1 cellular context compared by ENCODE assay signal in genomic region chrX:19343085-19343461, GRCh38.
TF ChIP-seq lines count a peak whose summit lies in the region.

No MANE protein-coding gene starts in this region.

TF ChIP-seq in WTC11, 78 proteins besides CTCF, POLR2A, EP300 and RAD21 (continued from another document):
- no peak for TF ChIP-seq ZNF512 (CRISPR knock-in tag; IDR thresholded peaks at IDR 0.05; ENCODE audit: borderline replicate concordance)
TF ChIP-seq in WTC11: peak in this region for 0.
